In genomic region chr1:19449454-19450228, GRCh38 we compare ENCODE assay signal across 1 cellular context.
TF ChIP-seq lines count a peak whose summit lies in the region.

No MANE protein-coding gene starts in this region.

TF ChIP-seq in GM23338, 12 proteins besides CTCF, POLR2A, EP300 and RAD21 (continued from another document):
- TF ChIP-seq, protein P1, sequence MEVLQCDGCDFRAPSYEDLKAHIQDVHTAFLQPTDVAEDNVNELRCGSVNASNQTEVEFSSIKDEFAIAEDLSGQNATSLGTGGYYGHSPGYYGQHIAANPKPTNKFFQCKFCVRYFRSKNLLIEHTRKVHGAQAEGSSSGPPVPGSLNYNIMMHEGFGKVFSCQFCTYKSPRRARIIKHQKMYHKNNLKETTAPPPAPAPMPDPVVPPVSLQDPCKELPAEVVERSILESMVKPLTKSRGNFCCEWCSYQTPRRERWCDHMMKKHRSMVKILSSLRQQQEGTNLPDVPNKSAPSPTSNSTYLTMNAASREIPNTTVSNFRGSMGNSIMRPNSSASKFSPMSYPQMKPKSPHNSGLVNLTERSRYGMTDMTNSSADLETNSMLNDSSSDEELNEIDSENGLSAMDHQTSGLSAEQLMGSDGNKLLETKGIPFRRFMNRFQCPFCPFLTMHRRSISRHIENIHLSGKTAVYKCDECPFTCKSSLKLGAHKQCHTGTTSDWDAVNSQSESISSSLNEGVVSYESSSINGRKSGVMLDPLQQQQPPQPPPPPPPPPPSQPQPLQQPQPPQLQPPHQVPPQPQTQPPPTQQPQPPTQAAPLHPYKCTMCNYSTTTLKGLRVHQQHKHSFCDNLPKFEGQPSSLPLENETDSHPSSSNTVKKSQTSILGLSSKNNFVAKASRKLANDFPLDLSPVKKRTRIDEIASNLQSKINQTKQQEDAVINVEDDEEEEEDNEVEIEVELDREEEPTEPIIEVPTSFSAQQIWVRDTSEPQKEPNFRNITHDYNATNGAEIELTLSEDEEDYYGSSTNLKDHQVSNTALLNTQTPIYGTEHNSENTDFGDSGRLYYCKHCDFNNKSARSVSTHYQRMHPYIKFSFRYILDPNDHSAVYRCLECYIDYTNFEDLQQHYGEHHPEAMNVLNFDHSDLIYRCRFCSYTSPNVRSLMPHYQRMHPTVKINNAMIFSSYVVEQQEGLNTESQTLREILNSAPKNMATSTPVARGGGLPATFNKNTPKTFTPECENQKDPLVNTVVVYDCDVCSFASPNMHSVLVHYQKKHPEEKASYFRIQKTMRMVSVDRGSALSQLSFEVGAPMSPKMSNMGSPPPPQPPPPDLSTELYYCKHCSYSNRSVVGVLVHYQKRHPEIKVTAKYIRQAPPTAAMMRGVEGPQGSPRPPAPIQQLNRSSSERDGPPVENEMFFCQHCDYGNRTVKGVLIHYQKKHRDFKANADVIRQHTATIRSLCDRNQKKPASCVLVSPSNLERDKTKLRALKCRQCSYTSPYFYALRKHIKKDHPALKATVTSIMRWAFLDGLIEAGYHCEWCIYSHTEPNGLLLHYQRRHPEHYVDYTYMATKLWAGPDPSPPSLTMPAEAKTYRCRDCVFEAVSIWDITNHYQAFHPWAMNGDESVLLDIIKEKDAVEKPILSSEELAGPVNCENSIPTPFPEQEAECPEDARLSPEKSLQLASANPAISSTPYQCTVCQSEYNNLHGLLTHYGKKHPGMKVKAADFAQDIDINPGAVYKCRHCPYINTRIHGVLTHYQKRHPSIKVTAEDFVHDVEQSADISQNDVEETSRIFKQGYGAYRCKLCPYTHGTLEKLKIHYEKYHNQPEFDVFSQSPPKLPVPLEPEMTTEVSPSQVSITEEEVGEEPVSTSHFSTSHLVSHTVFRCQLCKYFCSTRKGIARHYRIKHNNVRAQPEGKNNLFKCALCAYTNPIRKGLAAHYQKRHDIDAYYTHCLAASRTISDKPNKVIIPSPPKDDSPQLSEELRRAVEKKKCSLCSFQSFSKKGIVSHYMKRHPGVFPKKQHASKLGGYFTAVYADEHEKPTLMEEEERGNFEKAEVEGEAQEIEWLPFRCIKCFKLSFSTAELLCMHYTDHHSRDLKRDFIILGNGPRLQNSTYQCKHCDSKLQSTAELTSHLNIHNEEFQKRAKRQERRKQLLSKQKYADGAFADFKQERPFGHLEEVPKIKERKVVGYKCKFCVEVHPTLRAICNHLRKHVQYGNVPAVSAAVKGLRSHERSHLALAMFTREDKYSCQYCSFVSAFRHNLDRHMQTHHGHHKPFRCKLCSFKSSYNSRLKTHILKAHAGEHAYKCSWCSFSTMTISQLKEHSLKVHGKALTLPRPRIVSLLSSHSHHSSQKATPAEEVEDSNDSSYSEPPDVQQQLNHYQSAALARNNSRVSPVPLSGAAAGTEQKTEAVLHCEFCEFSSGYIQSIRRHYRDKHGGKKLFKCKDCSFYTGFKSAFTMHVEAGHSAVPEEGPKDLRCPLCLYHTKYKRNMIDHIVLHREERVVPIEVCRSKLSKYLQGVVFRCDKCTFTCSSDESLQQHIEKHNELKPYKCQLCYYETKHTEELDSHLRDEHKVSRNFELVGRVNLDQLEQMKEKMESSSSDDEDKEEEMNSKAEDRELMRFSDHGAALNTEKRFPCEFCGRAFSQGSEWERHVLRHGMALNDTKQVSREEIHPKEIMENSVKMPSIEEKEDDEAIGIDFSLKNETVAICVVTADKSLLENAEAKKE (CRISPR knock-in tag; IDR thresholded peaks at IDR 0.05), result no peak
- TF ChIP-seq STAT1 (IDR thresholded peaks at IDR 0.05; ENCODE audit: unreplicated experiment) (no peak), ZNF114 (CRISPR knock-in tag; IDR thresholded peaks at IDR 0.05) (no peak), ZNF331 (CRISPR knock-in tag; IDR thresholded peaks at IDR 0.05; ENCODE audit: low read depth) (no peak), NANOG (IDR thresholded peaks at IDR 0.05; ENCODE audit: borderline replicate concordance) (no peak), EZH2 (IDR thresholded peaks at IDR 0.05; ENCODE audit: low read depth, unreplicated experiment) (no peak), JUNB (IDR thresholded peaks at IDR 0.05; ENCODE audit: unreplicated experiment) (no peak), EZH2phosphoT487 (IDR thresholded peaks at IDR 0.05; ENCODE audit: unreplicated experiment) (no peak), POLR2AphosphoS5 (IDR thresholded peaks at IDR 0.05; ENCODE audit: low read depth) (no peak), CREB1 (CRISPR knock-in tag; IDR thresholded peaks at IDR 0.05; ENCODE audit: low read depth) (no peak)
